In the genomic region with DNA sequence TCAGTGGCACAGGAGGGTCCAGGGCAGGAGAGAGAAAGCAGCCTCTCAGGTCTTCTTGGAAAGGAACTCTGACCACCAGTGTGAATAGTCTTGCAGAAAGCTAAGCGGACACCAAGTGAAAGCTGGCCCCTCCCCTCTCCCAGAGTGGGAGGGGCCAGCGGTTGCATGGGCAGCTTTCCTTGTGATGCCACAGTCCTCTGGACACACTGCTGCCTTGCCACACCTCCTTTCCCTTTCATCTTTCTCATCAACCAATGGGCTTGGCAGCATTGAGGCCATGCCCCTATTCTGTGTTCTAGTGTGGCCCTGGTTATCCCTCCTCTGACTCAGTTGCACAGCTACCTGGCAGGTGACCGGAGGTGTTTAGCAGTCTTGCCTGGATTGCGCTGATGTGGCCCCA, we compare ENCODE assay signal across 1 cellular context.
TF ChIP-seq lines count a peak whose summit lies in the region.

No MANE protein-coding gene starts in this region.

TF ChIP-seq in SK-N-SH treated with all-trans-retinoic acid at 6 μM for 48 hours, 23 proteins besides CTCF, POLR2A, EP300 and RAD21 (continued from another document):
- TF ChIP-seq TSHZ2 (CRISPR knock-in tag; IDR thresholded peaks at IDR 0.05) (no peak), PPARA (CRISPR knock-in tag; IDR thresholded peaks at IDR 0.05; ENCODE audit: borderline replicate concordance) (no peak), ESRRG (CRISPR knock-in tag; IDR thresholded peaks at IDR 0.05) (no peak), ZNF565 (CRISPR knock-in tag; conservative IDR thresholded peaks at IDR 0.05; ENCODE audit: low read depth) (no peak)
